In the genomic region with DNA sequence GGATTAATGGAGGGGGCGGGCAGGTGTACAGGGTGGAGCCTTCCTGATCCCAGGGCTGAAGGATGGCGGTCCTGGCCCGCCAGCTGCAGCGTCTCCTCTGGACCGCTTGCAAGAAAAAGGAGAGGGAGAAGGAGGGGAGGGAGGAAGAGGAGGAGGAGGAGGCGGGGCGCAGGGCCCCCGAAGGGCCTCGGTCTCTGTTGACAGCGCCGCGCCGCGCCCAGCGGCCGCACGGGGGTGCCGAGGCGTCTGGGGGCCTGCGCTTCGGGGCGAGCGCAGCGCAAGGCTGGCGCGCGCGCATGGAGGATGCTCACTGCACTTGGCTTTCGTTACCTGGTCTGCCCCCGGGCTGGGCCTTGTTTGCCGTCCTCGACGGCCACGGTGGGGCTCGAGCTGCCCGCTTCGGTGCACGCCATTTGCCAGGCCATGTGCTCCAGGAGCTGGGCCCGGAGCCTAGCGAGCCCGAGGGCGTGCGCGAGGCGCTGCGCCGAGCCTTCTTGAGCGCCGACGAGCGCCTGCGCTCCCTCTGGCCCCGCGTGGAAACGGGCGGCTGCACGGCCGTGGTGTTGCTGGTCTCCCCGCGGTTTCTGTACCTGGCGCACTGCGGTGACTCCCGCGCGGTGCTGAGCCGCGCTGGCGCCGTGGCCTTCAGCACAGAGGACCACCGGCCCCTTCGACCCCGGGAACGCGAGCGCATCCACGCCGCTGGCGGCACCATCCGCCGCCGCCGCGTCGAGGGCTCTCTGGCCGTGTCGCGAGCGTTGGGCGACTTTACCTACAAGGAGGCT, we compare ENCODE assay signal across 8 cellular contexts. TPM values are rescaled to one million over a fixed set of nuclear protein-coding genes. Genes with fewer than 3 reads are reported as not detected.
DNase-seq lines count a peak whose midpoint lies in the region; ATAC-seq, FAIRE-seq and TF ChIP-seq lines count a peak whose summit lies in the region.

A gene with protein sequence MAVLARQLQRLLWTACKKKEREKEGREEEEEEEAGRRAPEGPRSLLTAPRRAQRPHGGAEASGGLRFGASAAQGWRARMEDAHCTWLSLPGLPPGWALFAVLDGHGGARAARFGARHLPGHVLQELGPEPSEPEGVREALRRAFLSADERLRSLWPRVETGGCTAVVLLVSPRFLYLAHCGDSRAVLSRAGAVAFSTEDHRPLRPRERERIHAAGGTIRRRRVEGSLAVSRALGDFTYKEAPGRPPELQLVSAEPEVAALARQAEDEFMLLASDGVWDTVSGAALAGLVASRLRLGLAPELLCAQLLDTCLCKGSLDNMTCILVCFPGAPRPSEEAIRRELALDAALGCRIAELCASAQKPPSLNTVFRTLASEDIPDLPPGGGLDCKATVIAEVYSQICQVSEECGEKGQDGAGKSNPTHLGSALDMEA (plus strand): TSS at position 33 of the 785 bp plus-strand sequence. CDS start 30 bp downstream, at position 63.

- intact Hi-C loops in left ventricle myocardium superior (cut with micrococcal nuclease), result no loop called here

- DNase-seq in GM12892 (ENCODE audit: insufficient read length) (peak; percentile 68), NOMO-1 treated with dmso at 0.1 percent for 144 hours (lab: John Stamatoyannopoulos, UW; ENCODE audit: unreplicated experiment) (peak; percentile 14), left ventricle myocardium superior (peak; percentile 59), KBM-7 (no peak), epidermal melanocyte (ENCODE audit: insufficient read length, low spot score) (no peak)
- DNase-seq in activated gamma-delta T cell treated with anti-CD3 and anti-CD28 coated beads, Interleukin-2, amount 50 U/mL, for 16 hours (ENCODE audit: low read depth), result peak; percentile 49
- peak; percentile 30 to 55 for DNase-seq in stimulated activated CD4-positive, alpha-beta T cell treated with anti-CD3 and anti-CD28 coated beads, Interleukin-15, amount 100 ng/mL, for 1 hour (ENCODE audit: low read depth in 1 of 2, low spot score in 1 of 2)

- in situ Hi-C loops in KBM-7 (cut with MboI; ENCODE audit: low pct_unique_long_range_greater_than_20kb, low sequenced_read_pairs), result no loop called here

- peak; percentile 27 for FAIRE-seq in GM12892 (lab: Jason Lieb, UNC)

- no peak for TF ChIP-seq POLR2A in GM12892 (IDR thresholded peaks at IDR 0.05; ENCODE audit: low read depth, low read length)

- ATAC-seq in left ventricle myocardium superior (peak; percentile 4), GM19328 (IDR thresholded peaks at IDR 0.05; ENCODE audit: unreplicated experiment) (no peak)

RNA-seq across cellular contexts. Expression of the gene that starts here (rescaled TPM):
- polyA plus RNA-seq in GM12892 (2012; ENCODE audit: missing spikeins), result 3.5 TPM
- 0.57 TPM for total RNA-seq in left ventricle myocardium superior

Comparison
In these comparisons a context has a peak if more than half of its experiments do, and no peak if none do; other contexts are left out.
1. Peak in DNase-seq and ATAC-seq in left ventricle myocardium superior; RNA of the gene not detected or under 1 TPM.
2. DNase-seq: peak in GM12892 (single experiment), NOMO-1 treated with dmso at 0.1 percent for 144 hours (single experiment), activated gamma-delta T cell treated with anti-CD3 and anti-CD28 coated beads, Interleukin-2, amount 50 U/mL, for 16 hours (single experiment) and stimulated activated CD4-positive, alpha-beta T cell treated with anti-CD3 and anti-CD28 coated beads, Interleukin-15, amount 100 ng/mL, for 1 hour (2 of 2); none in KBM-7 (single experiment) and epidermal melanocyte (single experiment).